17 cellular contexts compared by ENCODE assay signal in the genomic region with DNA sequence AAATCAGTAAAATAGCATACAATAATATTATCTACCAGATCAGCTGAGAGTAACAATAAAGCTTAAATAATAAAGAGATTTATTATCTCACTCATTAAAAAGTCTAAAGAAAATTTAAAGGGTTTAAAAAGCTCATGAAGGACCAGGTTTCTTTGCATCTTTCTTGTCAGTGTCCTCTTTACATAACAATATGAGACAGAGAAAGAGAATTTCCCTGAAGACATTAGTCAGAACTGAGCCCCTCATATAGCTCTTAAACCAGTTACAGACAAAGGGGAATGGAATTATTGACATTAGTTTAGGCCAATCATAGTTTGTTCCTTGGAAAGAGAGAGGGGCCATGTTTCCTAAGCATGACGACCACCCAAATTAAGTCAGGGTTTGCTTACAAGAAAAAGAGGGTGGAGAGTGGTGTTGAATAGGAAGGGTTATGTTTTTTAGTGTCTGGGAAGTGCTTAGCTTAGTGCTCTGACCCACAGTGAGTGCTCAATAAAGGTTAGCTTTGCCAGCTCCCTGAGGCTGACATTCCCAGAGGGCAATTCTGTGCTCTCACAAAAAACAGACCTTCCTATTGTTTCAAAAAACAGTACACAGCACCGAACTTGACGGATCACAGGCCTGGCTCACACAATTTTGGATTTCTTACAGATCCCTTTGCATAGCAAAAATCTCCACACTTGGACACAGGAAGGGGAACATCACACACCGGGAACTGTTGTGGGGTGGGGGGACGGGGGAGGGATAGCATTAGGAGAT.
"Had no signal": no experiment of that assay in that cellular context is flagged by ENCODE, and none has a peak within 500 bp of the region (broad histone marks: within the 10 kb centered on the region; RNA-seq: fewer than 3 reads in every experiment).

No MANE protein-coding gene starts in this region.

- H3K9me3 Mint-ChIP-seq: activated CD4-positive, alpha-beta T cell treated with anti-CD3 and anti-CD28 coated beads, Interleukin-2, amount 10 ng/mL, durations not matched to agents 7 days and 5 days; activated naive CD4-positive, alpha-beta T cell treated with anti-CD3 and anti-CD28 coated beads for 36 hours; activated T-cell treated with anti-CD3 and anti-CD28 coated beads, Interleukin-2, amount 50 U/mL, for 24 hours; natural killer cell treated with Interleukin-12 subunit alpha and Interleukin-12 subunit beta and Interleukin-15 and Interleukin-18, amount 100 ng/mL, for 72 hours had no signal

- H3K4me3 ChIP-seq: ascending aorta, esophagus squamous epithelium, lower lobe of right lung, testis, upper lobe of right lung had no signal

- H3K4me1 ChIP-seq: ascending aorta, testis had no signal

- DNase-seq: activated CD4-positive, alpha-beta T cell treated with anti-CD3 and anti-CD28 coated beads, Interleukin-2, amount 10 ng/mL, durations not matched to agents 7 days and 5 days; activated CD8-positive, alpha-beta T cell treated with anti-CD3 and anti-CD28 coated beads, Interleukin-2, amount 10 ng/mL, durations not matched to agents 7 days and 5 days; activated naive CD4-positive, alpha-beta T cell treated with anti-CD3 and anti-CD28 coated beads for 36 hours; activated T-cell treated with anti-CD3 and anti-CD28 coated beads, Interleukin-2, amount 50 U/mL, for 24 hours; cerebellar nuclear complex; effector CD8-positive, alpha-beta T cell; esophagus squamous epithelium; left colon; lower lobe of right lung; occipital lobe; retina; stimulated activated CD4-positive, alpha-beta T cell treated with anti-CD3 and anti-CD28 coated beads, Interleukin-12 subunit alpha, Interleukin-12 subunit beta, amount 100 ng/mL, for 4 hours; T1000; testis; upper lobe of right lung had no signal

- H3K9me3 ChIP-seq: ascending aorta, esophagus squamous epithelium, lower lobe of right lung, testis, upper lobe of right lung had no signal

- H3K36me3 ChIP-seq: ascending aorta, esophagus squamous epithelium, lower lobe of right lung, upper lobe of right lung had no signal

- H3K27ac Mint-ChIP-seq: activated CD4-positive, alpha-beta T cell treated with anti-CD3 and anti-CD28 coated beads, Interleukin-2, amount 10 ng/mL, durations not matched to agents 7 days and 5 days; activated CD8-positive, alpha-beta T cell treated with anti-CD3 and anti-CD28 coated beads, Interleukin-2, amount 10 ng/mL, durations not matched to agents 7 days and 5 days; activated naive CD4-positive, alpha-beta T cell treated with anti-CD3 and anti-CD28 coated beads for 36 hours; natural killer cell treated with Interleukin-12 subunit alpha and Interleukin-12 subunit beta and Interleukin-15 and Interleukin-18, amount 100 ng/mL, for 72 hours had no signal

- H3K4me3 Mint-ChIP-seq: activated CD4-positive, alpha-beta T cell treated with anti-CD3 and anti-CD28 coated beads, Interleukin-2, amount 10 ng/mL, durations not matched to agents 7 days and 5 days; activated CD8-positive, alpha-beta T cell treated with anti-CD3 and anti-CD28 coated beads, Interleukin-2, amount 10 ng/mL, durations not matched to agents 7 days and 5 days; activated naive CD4-positive, alpha-beta T cell treated with anti-CD3 and anti-CD28 coated beads for 36 hours; activated T-cell treated with anti-CD3 and anti-CD28 coated beads, Interleukin-2, amount 50 U/mL, for 24 hours; natural killer cell treated with Interleukin-12 subunit alpha and Interleukin-12 subunit beta and Interleukin-15 and Interleukin-18, amount 100 ng/mL, for 72 hours had no signal

- H3K27me3 ChIP-seq: ascending aorta, testis had no signal

- H3K36me3 Mint-ChIP-seq: natural killer cell treated with Interleukin-12 subunit alpha and Interleukin-12 subunit beta and Interleukin-15 and Interleukin-18, amount 100 ng/mL, for 72 hours had no signal

- H3K27ac ChIP-seq: ascending aorta, esophagus squamous epithelium, lower lobe of right lung, testis, upper lobe of right lung had no signal

- ATAC-seq: activated CD8-positive, alpha-beta T cell treated with anti-CD3 and anti-CD28 coated beads, Interleukin-2, amount 10 ng/mL, durations not matched to agents 7 days and 5 days; left colon; lower lobe of right lung; upper lobe of right lung had no signal
